Comparison of ENCODE assay signal across 1 cellular context in the genomic region with DNA sequence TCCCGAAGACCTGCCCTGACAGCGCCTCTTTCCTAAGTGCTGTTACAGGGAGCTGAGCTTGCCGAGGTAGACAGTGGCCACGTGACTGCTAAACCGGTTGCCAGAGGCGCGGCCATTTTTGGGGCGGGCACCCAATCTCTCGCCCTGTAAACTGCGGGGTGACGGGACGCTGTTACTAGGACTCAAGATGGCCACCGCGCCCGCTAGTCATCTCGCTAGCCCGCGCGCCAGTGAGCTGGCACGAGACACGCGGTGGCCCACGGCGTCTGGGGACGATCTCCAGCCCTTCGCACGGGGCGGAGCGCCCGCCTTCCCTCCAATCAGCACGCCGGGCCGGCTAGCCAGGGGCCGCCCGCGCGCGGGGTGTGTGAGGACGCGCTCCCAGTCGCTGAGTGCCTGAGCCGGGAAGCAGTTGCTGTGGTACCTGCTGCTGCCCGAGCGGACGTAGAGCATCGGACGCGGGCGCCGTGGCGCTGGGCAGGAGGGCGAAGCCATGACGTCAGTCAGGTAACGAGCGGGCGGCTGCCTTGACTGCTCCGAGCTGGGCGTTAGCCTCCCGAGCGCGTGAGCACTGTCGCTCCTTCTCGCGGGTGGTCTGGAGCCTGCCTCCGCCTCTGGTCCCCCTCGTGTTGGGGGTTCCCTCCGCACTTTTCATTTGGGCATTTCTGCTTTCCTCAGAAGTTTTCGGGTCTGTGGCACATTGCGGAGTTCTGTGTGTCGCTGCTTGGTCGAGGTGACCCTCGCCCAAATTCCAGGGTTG.
A peak's percentile ranks its signal among the peaks of the same experiment; 100 is the strongest.
TF ChIP-seq lines count a peak whose summit lies in the region.

No MANE protein-coding gene starts in this region.

TF ChIP-seq in HepG2, 621 proteins besides CTCF, POLR2A, EP300 and RAD21 (continued from another document and continues in another):
- TF ChIP-seq, protein P1, sequence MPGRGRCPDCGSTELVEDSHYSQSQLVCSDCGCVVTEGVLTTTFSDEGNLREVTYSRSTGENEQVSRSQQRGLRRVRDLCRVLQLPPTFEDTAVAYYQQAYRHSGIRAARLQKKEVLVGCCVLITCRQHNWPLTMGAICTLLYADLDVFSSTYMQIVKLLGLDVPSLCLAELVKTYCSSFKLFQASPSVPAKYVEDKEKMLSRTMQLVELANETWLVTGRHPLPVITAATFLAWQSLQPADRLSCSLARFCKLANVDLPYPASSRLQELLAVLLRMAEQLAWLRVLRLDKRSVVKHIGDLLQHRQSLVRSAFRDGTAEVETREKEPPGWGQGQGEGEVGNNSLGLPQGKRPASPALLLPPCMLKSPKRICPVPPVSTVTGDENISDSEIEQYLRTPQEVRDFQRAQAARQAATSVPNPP (CRISPR knock-in tag; IDR thresholded peaks at IDR 0.05) = peak; percentile 54; the same call in 1 of the 2 replicates
- TF ChIP-seq ZNF772 (CRISPR knock-in tag; IDR thresholded peaks at IDR 0.05) (peak; percentile 95; the same call in 1 of the 2 replicates), SYNCRIP (IDR thresholded peaks at IDR 0.05; ENCODE audit: insufficient read depth, low read depth, low read length) (no peak), GATAD1 (CRISPR knock-in tag; IDR thresholded peaks at IDR 0.05) (peak; percentile 75), ARID2 (CRISPR knock-in tag; IDR thresholded peaks at IDR 0.05; ENCODE audit: borderline replicate concordance) (peak; percentile 88; the same call in 1 of the 2 replicates), PHF8 (CRISPR knock-in tag; IDR thresholded peaks at IDR 0.05) (peak; percentile 93), NBN (conservative IDR thresholded peaks at IDR 0.05) (no peak), ZFP90 (CRISPR knock-in tag; IDR thresholded peaks at IDR 0.05; ENCODE audit: borderline replicate concordance) (peak; percentile 94), RBM39 (IDR thresholded peaks at IDR 0.05; ENCODE audit: low read depth, low read length, poor library complexity, severe bottlenecking) (peak; percentile 57), NR2C2 (CRISPR knock-in tag; IDR thresholded peaks at IDR 0.05; ENCODE audit: borderline replicate concordance) (peak; percentile 24; the same call in 1 of the 2 replicates), RFXANK (CRISPR knock-in tag; IDR thresholded peaks at IDR 0.05) (no peak), ZIK1 (CRISPR knock-in tag; IDR thresholded peaks at IDR 0.05; ENCODE audit: borderline replicate concordance, low read depth) (peak; percentile 35; the same call in 1 of the 2 replicates), TCF12 (IDR thresholded peaks at IDR 0.05) (no peak), TCF12 (CRISPR knock-in tag; IDR thresholded peaks at IDR 0.05) (peak; percentile 45; the same call in 1 of the 2 replicates), TMF1 (CRISPR knock-in tag; IDR thresholded peaks at IDR 0.05; ENCODE audit: low read depth) (peak; percentile 80), ARNT2 (CRISPR knock-in tag; IDR thresholded peaks at IDR 0.05; ENCODE audit: low read depth) (peak; percentile 90), KLF6 (CRISPR knock-in tag; IDR thresholded peaks at IDR 0.05) (peak; percentile 95), KMT2A (CRISPR knock-in tag; IDR thresholded peaks at IDR 0.05) (peak; percentile 68; the same call in 1 of the 2 replicates), FOSL2 (CRISPR knock-in tag; IDR thresholded peaks at IDR 0.05) (peak; percentile 68), RCOR2 (CRISPR knock-in tag; IDR thresholded peaks at IDR 0.05) (no peak; the same call in 1 of the 2 replicates), ZNF724P (CRISPR knock-in tag; IDR thresholded peaks at IDR 0.05; ENCODE audit: borderline replicate concordance) (peak; percentile 37; the same call in 1 of the 2 replicates), RBAK (CRISPR knock-in tag; IDR thresholded peaks at IDR 0.05) (0 out of 2 replicates have a peak, but pooled peaks have one; percentile 57), ARNTL (CRISPR knock-in tag; IDR thresholded peaks at IDR 0.05) (peak; percentile 95), ZNF484 (CRISPR knock-in tag; IDR thresholded peaks at IDR 0.05; ENCODE audit: borderline replicate concordance, low read depth) (no peak), ZNF382 (CRISPR knock-in tag; IDR thresholded peaks at IDR 0.05; ENCODE audit: borderline replicate concordance) (no peak), KLF15 (CRISPR knock-in tag; IDR thresholded peaks at IDR 0.05; ENCODE audit: borderline replicate concordance) (0 out of 2 replicates have a peak, but pooled peaks have one; percentile 56), ZFP82 (CRISPR knock-in tag; IDR thresholded peaks at IDR 0.05; ENCODE audit: borderline replicate concordance) (peak; percentile 93; the same call in 1 of the 2 replicates), NFE2 (CRISPR knock-in tag; IDR thresholded peaks at IDR 0.05) (no peak), TBL1XR1 (IDR thresholded peaks at IDR 0.05; ENCODE audit: borderline replicate concordance, low read length, partially characterized antibody) (peak; percentile 59), MZF1 (CRISPR knock-in tag; IDR thresholded peaks at IDR 0.05; ENCODE audit: borderline replicate concordance) (peak; percentile 55; the same call in 1 of the 2 replicates), RNF2 (conservative IDR thresholded peaks at IDR 0.05; ENCODE audit: low read depth) (peak; percentile 78; the same call in 1 of the 2 replicates), ZNF782 (CRISPR knock-in tag; IDR thresholded peaks at IDR 0.05; ENCODE audit: borderline replicate concordance) (peak; percentile 60; the same call in 1 of the 2 replicates)
- TF ChIP-seq, protein P2, sequence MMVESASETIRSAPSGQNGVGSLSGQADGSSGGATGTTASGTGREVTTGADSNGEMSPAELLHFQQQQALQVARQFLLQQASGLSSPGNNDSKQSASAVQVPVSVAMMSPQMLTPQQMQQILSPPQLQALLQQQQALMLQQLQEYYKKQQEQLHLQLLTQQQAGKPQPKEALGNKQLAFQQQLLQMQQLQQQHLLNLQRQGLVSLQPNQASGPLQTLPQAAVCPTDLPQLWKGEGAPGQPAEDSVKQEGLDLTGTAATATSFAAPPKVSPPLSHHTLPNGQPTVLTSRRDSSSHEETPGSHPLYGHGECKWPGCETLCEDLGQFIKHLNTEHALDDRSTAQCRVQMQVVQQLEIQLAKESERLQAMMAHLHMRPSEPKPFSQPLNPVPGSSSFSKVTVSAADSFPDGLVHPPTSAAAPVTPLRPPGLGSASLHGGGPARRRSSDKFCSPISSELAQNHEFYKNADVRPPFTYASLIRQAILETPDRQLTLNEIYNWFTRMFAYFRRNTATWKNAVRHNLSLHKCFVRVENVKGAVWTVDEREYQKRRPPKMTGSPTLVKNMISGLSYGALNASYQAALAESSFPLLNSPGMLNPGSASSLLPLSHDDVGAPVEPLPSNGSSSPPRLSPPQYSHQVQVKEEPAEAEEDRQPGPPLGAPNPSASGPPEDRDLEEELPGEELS (CRISPR knock-in tag; IDR thresholded peaks at IDR 0.05) = peak; percentile 73
- TF ChIP-seq, protein P3, sequence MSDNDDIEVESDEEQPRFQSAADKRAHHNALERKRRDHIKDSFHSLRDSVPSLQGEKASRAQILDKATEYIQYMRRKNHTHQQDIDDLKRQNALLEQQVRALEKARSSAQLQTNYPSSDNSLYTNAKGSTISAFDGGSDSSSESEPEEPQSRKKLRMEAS (IDR thresholded peaks at IDR 0.05) = peak; percentile 97
- TF ChIP-seq, protein P4, sequence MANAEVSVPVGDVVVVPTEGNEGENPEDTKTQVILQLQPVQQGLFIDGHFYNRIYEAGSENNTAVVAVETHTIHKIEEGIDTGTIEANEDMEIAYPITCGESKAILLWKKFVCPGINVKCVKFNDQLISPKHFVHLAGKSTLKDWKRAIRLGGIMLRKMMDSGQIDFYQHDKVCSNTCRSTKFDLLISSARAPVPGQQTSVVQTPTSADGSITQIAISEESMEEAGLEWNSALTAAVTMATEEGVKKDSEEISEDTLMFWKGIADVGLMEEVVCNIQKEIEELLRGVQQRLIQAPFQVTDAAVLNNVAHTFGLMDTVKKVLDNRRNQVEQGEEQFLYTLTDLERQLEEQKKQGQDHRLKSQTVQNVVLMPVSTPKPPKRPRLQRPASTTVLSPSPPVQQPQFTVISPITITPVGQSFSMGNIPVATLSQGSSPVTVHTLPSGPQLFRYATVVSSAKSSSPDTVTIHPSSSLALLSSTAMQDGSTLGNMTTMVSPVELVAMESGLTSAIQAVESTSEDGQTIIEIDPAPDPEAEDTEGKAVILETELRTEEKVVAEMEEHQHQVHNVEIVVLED (CRISPR knock-in tag; IDR thresholded peaks at IDR 0.05; ENCODE audit: borderline replicate concordance) = peak; percentile 85
- TF ChIP-seq, protein P5, sequence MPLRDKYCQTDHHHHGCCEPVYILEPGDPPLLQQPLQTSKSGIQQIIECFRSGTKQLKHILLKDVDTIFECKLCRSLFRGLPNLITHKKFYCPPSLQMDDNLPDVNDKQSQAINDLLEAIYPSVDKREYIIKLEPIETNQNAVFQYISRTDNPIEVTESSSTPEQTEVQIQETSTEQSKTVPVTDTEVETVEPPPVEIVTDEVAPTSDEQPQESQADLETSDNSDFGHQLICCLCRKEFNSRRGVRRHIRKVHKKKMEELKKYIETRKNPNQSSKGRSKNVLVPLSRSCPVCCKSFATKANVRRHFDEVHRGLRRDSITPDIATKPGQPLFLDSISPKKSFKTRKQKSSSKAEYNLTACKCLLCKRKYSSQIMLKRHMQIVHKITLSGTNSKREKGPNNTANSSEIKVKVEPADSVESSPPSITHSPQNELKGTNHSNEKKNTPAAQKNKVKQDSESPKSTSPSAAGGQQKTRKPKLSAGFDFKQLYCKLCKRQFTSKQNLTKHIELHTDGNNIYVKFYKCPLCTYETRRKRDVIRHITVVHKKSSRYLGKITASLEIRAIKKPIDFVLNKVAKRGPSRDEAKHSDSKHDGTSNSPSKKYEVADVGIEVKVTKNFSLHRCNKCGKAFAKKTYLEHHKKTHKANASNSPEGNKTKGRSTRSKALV (CRISPR knock-in tag; IDR thresholded peaks at IDR 0.05) = peak; percentile 73
- TF ChIP-seq, protein P6, sequence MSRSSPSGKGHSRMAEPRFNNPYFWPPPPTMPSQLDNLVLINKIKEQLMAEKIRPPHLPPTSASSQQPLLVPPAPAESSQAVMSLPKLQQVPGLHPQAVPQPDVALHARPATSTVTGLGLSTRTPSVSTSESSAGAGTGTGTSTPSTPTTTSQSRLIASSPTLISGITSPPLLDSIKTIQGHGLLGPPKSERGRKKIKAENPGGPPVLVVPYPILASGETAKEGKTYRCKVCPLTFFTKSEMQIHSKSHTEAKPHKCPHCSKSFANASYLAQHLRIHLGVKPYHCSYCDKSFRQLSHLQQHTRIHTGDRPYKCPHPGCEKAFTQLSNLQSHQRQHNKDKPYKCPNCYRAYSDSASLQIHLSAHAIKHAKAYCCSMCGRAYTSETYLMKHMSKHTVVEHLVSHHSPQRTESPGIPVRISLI (CRISPR knock-in tag; IDR thresholded peaks at IDR 0.05; ENCODE audit: borderline replicate concordance) = peak; percentile 35; the same call in 1 of the 2 replicates
- TF ChIP-seq, protein P7, sequence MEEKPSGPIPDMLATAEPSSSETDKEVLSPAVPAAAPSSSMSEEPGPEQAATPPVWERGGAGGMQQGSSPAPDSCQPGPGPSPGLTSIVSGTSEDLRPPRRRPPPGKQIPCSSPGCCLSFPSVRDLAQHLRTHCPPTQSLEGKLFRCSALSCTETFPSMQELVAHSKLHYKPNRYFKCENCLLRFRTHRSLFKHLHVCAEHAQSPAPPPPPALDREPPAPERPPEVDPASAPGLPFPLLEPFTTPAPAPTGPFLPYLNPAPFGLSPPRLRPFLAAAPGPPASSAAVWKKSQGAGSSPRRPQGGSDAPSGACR (CRISPR knock-in tag; IDR thresholded peaks at IDR 0.05) = 0 out of 2 replicates have a peak, but pooled peaks have one; percentile 38
- TF ChIP-seq, protein P8, sequence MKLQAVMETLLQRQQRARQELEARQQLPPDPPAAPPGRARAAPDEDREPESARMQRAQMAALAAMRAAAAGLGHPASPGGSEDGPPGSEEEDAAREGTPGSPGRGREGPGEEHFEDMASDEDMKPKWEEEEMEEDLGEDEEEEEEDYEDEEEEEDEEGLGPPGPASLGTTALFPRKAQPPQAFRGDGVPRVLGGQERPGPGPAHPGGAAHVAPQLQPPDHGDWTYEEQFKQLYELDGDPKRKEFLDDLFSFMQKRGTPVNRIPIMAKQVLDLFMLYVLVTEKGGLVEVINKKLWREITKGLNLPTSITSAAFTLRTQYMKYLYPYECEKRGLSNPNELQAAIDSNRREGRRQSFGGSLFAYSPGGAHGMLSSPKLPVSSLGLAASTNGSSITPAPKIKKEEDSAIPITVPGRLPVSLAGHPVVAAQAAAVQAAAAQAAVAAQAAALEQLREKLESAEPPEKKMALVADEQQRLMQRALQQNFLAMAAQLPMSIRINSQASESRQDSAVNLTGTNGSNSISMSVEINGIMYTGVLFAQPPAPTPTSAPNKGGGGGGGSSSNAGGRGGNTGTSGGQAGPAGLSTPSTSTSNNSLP (IDR thresholded peaks at IDR 0.05; ENCODE audit: low read depth, low read length) = 0 out of 2 replicates have a peak, but pooled peaks have one; percentile 19
- TF ChIP-seq, protein P9, sequence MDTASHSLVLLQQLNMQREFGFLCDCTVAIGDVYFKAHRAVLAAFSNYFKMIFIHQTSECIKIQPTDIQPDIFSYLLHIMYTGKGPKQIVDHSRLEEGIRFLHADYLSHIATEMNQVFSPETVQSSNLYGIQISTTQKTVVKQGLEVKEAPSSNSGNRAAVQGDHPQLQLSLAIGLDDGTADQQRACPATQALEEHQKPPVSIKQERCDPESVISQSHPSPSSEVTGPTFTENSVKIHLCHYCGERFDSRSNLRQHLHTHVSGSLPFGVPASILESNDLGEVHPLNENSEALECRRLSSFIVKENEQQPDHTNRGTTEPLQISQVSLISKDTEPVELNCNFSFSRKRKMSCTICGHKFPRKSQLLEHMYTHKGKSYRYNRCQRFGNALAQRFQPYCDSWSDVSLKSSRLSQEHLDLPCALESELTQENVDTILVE (CRISPR knock-in tag; IDR thresholded peaks at IDR 0.05) = peak; percentile 79
- TF ChIP-seq, protein P10, sequence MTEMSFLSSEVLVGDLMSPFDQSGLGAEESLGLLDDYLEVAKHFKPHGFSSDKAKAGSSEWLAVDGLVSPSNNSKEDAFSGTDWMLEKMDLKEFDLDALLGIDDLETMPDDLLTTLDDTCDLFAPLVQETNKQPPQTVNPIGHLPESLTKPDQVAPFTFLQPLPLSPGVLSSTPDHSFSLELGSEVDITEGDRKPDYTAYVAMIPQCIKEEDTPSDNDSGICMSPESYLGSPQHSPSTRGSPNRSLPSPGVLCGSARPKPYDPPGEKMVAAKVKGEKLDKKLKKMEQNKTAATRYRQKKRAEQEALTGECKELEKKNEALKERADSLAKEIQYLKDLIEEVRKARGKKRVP (CRISPR knock-in tag; IDR thresholded peaks at IDR 0.05) = peak in 1 of 2 experiments; percentile 76; a peak in 2 of 4 replicates
- TF ChIP-seq, protein P11, sequence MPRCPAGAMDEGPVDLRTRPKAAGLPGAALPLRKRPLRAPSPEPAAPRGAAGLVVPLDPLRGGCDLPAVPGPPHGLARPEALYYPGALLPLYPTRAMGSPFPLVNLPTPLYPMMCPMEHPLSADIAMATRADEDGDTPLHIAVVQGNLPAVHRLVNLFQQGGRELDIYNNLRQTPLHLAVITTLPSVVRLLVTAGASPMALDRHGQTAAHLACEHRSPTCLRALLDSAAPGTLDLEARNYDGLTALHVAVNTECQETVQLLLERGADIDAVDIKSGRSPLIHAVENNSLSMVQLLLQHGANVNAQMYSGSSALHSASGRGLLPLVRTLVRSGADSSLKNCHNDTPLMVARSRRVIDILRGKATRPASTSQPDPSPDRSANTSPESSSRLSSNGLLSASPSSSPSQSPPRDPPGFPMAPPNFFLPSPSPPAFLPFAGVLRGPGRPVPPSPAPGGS (CRISPR knock-in tag; IDR thresholded peaks at IDR 0.05) = peak; percentile 96
